In the genomic region with DNA sequence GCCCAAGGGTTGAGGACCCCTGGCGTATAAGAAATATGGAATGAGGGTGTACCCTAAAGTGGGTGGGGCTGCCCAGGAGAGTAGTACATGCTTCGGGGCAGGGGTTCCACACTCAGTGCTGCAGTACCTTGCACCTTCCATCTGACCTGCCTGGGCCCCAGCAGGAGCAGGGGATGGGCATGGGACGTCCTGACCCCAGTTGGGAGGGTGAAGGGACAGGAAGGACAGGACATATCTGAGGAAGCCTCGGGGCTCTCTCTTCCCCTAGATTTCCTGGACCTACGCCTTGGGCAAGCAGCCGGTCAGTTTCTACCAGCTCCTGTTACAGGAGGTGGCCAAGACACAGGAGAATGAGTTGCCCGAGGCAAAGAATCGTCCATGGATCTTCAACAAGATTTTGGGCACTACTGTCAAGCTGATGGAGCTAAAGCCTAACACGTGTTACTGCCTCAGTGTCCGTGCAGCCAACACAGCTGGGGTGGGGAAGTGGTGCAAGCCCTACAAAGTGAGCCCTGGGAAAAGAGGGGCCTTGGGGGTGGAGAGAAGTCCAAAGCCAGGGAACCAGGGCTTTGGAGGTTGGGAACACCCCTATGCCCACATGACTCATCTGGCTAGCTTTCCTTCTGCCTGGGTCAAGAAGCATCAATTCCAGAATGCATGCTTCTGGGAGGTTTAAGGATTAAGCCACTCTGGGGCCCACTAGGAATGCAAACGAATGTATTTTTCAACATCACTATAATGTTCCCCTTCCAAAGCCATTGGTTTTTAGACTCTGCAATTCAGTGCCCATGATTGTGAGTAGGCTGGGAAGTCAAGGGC, we compare ENCODE assay signal across 19 cellular contexts. TPM values are rescaled to one million over a fixed set of nuclear protein-coding genes. Genes with fewer than 3 reads are reported as not detected.
DNase-seq lines count a peak whose midpoint lies in the region; ATAC-seq, FAIRE-seq and TF ChIP-seq lines count a peak whose summit lies in the region.
"Had no signal": no experiment of that assay in that cellular context is flagged by ENCODE, and none has a peak within 500 bp of the region (broad histone marks: within the 10 kb centered on the region; RNA-seq: fewer than 3 reads in every experiment).

No MANE protein-coding gene starts in this region.

- H3K4me2 ChIP-seq in PC-9 (no peak overlapping the region), neuronal stem cell (ENCODE audit: insufficient read depth, low read length, poor library complexity, severe bottlenecking) (no peak overlapping the region)

- no peaks in the 10 kb centered on the region for H3K79me1 ChIP-seq in neuronal stem cell (ENCODE audit: low read depth, low read length)

- DNase-seq in GM12891 (ENCODE audit: insufficient read length, low spot score) = no peak
- DNase-seq in PC-9 = no peak
- no peak for DNase-seq in neuronal stem cell (ENCODE audit: low spot score)
- DNase-seq in central memory CD4-positive, alpha-beta T cell = no peak
- DNase-seq: activated CD4-positive, CD25-positive, alpha-beta regulatory T cell; activated naive CD4-positive, alpha-beta T cell treated with Interleukin-2 at 50 U/mL for 16 hours; CD4-positive, alpha-beta T cell; effector CD8-positive, alpha-beta T cell; MM.1S; NCI-H2081 treated with DMSO at 0.1 percent for 48 hours; NCI-H774; stimulated activated CD4-positive, alpha-beta T cell treated with anti-CD3 and anti-CD28 coated beads, Interleukin-4, amount 100 ng/mL, for 1 hour; T-helper 1 cell; transverse colon had no signal

- no peak overlapping the region for H3K14ac ChIP-seq in neuronal stem cell (ENCODE audit: low read length)

- no peak overlapping the region for H3K27ac ChIP-seq in PC-9
- H3K27ac ChIP-seq in neuronal stem cell (replicated peaks; ENCODE audit: low read length) = no peak overlapping the region
- H3K27ac ChIP-seq: cardiac muscle cell, neutrophil, transverse colon had no signal

- no CpG with 5 or more reads among the region's 11 CpGs for WGBS in neuronal stem cell (ENCODE audit: extremely low coverage in 2 of 2, insufficient read length in 2 of 2, insufficient replicate concordance in 1 of 2), 2 donors

- H3K4me3 ChIP-seq in PC-9 (no peak overlapping the region), neuronal stem cell (ENCODE audit: low read length in 2 of 2) (no peak overlapping the region)
- H3K4me3 ChIP-seq: cardiac muscle cell, transverse colon had no signal

- peak overlapping the region; percentile 35 for H3K23ac ChIP-seq in neuronal stem cell (ENCODE audit: low read depth, low read length, poor library complexity)

- H2BK15ac ChIP-seq in neuronal stem cell (ENCODE audit: low read length) = no peak overlapping the region

- H3K79me2 ChIP-seq in PC-9 (ENCODE audit: low read depth) = no peaks in the 10 kb centered on the region

- H3K9me2 ChIP-seq in PC-9 (ENCODE audit: insufficient read depth) = no peaks in the 10 kb centered on the region

- 0 out of 2 replicates have a peak, but pooled peaks cover 4% of the 10 kb centered on the region for H4K20me1 ChIP-seq in PC-9 (ENCODE audit: insufficient read depth)

- H3K27me3 ChIP-seq in PC-9 (ENCODE audit: insufficient read depth, low read depth) (no peaks in the 10 kb centered on the region), neuronal stem cell (ENCODE audit: control insufficient read depth in 3 of 3, insufficient read depth in 3 of 3, low read depth in 1 of 3, low read length in 3 of 3) (no peaks in the 10 kb centered on the region)
- H3K27me3 ChIP-seq: cardiac muscle cell, neutrophil, transverse colon had no signal

- no peak overlapping the region for H2BK120ac ChIP-seq in neuronal stem cell (ENCODE audit: low read depth, low read length)

- TF ChIP-seq POLR2A in GM12891 (IDR thresholded peaks at IDR 0.05; ENCODE audit: low read depth, low read length) = no peak

- peaks cover 4% of the 10 kb centered on the region; the same call in 1 of the 2 replicates for H3F3A ChIP-seq in PC-9 (ENCODE audit: insufficient read depth, low read depth)

- H2BK12ac ChIP-seq in neuronal stem cell (ENCODE audit: low read length) = no peak overlapping the region

- H3K18ac ChIP-seq in neuronal stem cell (ENCODE audit: low read length) = no peak overlapping the region

- H3K9ac ChIP-seq in neuronal stem cell (ENCODE audit: low read depth, low read length, poor library complexity) = no peak overlapping the region

- H4K8ac ChIP-seq in neuronal stem cell (ENCODE audit: low read depth, low read length) = no peak overlapping the region

- H2BK5ac ChIP-seq in neuronal stem cell (ENCODE audit: low read length) = no peak overlapping the region

- H3K36me3 ChIP-seq in PC-9 (ENCODE audit: low read depth) (no peaks in the 10 kb centered on the region), neuronal stem cell (replicated peaks in 1 of 2; ENCODE audit: control insufficient read depth in 2 of 2, insufficient read depth in 2 of 2, low read length in 2 of 2) (peaks cover 34 to 47% of the 10 kb centered on the region in 2 donors)

- no peak for TF ChIP-seq CTCF in PC-9 (conservative IDR thresholded peaks at IDR 0.05)

- H3K9me3 ChIP-seq in PC-9 (ENCODE audit: insufficient read depth, low read depth) = no peaks in the 10 kb centered on the region
- peaks cover 5 to 10% of the 10 kb centered on the region in 2 donors for H3K9me3 ChIP-seq in neuronal stem cell (replicated peaks in 1 of 2; ENCODE audit: control insufficient read depth in 2 of 2, insufficient read depth in 1 of 2, low read depth in 1 of 2, low read length in 2 of 2)
- H3K9me3 ChIP-seq: neutrophil, transverse colon had no signal

- no peak overlapping the region for H4K91ac ChIP-seq in neuronal stem cell (ENCODE audit: low read depth, low read length, poor library complexity)

- intact Hi-C loops in PC-9 (cut with micrococcal nuclease; ENCODE audit: unreplicated experiment) = no loop called here

- H2AFZ ChIP-seq in PC-9 = no peak overlapping the region
- no peak overlapping the region for H2AFZ ChIP-seq in neuronal stem cell (ENCODE audit: low read length)

- POLR2A ChIA-PET in PC-9 (lab: Charles Lee; ENCODE audit: unreplicated experiment) = interaction anchor here (0.6 kb wide), 1 partner anchor 136 kb away, joined by 5 read pairs; no protein-coding TSS in a partner anchor

- no peak overlapping the region for H3K4ac ChIP-seq in neuronal stem cell (ENCODE audit: low read length)

- no peak for FAIRE-seq in GM12891 (lab: Jason Lieb, UNC)

- CTCF ChIA-PET in PC-9 (lab: Charles Lee) = no interaction called here

- ATAC-seq in HG02852 (IDR thresholded peaks at IDR 0.05; ENCODE audit: unreplicated experiment) = no peak
- ATAC-seq: sciatic nerve had no signal

- no peak overlapping the region for H2AK5ac ChIP-seq in neuronal stem cell (ENCODE audit: low read depth, low read length)

- no peaks in the 10 kb centered on the region for H3K4me1 ChIP-seq in PC-9 (replicated peaks; ENCODE audit: insufficient read depth)
- H3K4me1 ChIP-seq in neuronal stem cell (ENCODE audit: control insufficient read depth in 2 of 2, insufficient read depth in 1 of 2, low read depth in 1 of 2, low read length in 2 of 2) = no peaks in the 10 kb centered on the region
- H3K4me1 ChIP-seq: transverse colon had no signal

- BruUV-seq in PC-9 (replicated peaks; lab: Mats Ljungman, UMichigan) = TSS peak; percentile 16

TF ChIP-seq in GM12891, 5 proteins besides CTCF, POLR2A, EP300 and RAD21:
- TF ChIP-seq TAF1 (IDR thresholded peaks at IDR 0.05; ENCODE audit: low read depth, low read length) (no peak), SPI1 (IDR thresholded peaks at IDR 0.05; ENCODE audit: low read depth, low read length) (no peak), POLR2AphosphoS5 (IDR thresholded peaks at IDR 0.05; ENCODE audit: low read depth, low read length) (peak; percentile 44; the same call in 1 of the 2 replicates)

RNA-seq across cellular contexts. Expression of a gene that starts 7.9 kb away (rescaled TPM):
- polyA plus RNA-seq in GM12891 (2012; ENCODE audit: low read depth, missing spikeins) = 0.08 TPM
- total RNA-seq in PC-9 (2021) = not detected in 2 replicates
- polyA plus RNA-seq in neuronal stem cell (2013, experiment 1 of 2) = not detected
- not detected for polyA plus RNA-seq in neuronal stem cell (2013, experiment 2 of 2)
- total RNA-seq: cardiac muscle cell; CD4-positive, alpha-beta T cell; mesenteric fat pad; sciatic nerve; transverse colon had no signal
- polyA plus RNA-seq: cardiac muscle cell had no signal

RNA-seq across cellular contexts. Expression of a gene that starts 9.7 kb away (rescaled TPM):
- 11.4 TPM for polyA plus RNA-seq in GM12891 (2012; ENCODE audit: low read depth, missing spikeins)
- 7.8 and 9.7 TPM in 2 replicates for total RNA-seq in PC-9 (2021)
- 7.1 TPM for polyA plus RNA-seq in neuronal stem cell (2013, experiment 1 of 2)
- 6.6 TPM for polyA plus RNA-seq in neuronal stem cell (2013, experiment 2 of 2)

RNA-seq across cellular contexts. Expression of a gene that starts 12.7 kb away (rescaled TPM):
- polyA plus RNA-seq in GM12891 (2012; ENCODE audit: low read depth, missing spikeins) = 13.9 TPM
- 16.4 and 20.8 TPM in 2 replicates for total RNA-seq in PC-9 (2021)
- 10.0 TPM for polyA plus RNA-seq in neuronal stem cell (2013, experiment 1 of 2)
- 9.9 TPM for polyA plus RNA-seq in neuronal stem cell (2013, experiment 2 of 2)

RNA-seq across cellular contexts. Expression of a gene that starts 18.3 kb away (rescaled TPM):
- not detected for polyA plus RNA-seq in GM12891 (2012; ENCODE audit: low read depth, missing spikeins)
- not detected in 2 replicates for total RNA-seq in PC-9 (2021)
- polyA plus RNA-seq in neuronal stem cell (2013, experiment 1 of 2) = 0.03 TPM
- polyA plus RNA-seq in neuronal stem cell (2013, experiment 2 of 2) = 0.03 TPM
- total RNA-seq: mesenteric fat pad had no signal
